16 cellular contexts compared by ENCODE assay signal in the genomic region with DNA sequence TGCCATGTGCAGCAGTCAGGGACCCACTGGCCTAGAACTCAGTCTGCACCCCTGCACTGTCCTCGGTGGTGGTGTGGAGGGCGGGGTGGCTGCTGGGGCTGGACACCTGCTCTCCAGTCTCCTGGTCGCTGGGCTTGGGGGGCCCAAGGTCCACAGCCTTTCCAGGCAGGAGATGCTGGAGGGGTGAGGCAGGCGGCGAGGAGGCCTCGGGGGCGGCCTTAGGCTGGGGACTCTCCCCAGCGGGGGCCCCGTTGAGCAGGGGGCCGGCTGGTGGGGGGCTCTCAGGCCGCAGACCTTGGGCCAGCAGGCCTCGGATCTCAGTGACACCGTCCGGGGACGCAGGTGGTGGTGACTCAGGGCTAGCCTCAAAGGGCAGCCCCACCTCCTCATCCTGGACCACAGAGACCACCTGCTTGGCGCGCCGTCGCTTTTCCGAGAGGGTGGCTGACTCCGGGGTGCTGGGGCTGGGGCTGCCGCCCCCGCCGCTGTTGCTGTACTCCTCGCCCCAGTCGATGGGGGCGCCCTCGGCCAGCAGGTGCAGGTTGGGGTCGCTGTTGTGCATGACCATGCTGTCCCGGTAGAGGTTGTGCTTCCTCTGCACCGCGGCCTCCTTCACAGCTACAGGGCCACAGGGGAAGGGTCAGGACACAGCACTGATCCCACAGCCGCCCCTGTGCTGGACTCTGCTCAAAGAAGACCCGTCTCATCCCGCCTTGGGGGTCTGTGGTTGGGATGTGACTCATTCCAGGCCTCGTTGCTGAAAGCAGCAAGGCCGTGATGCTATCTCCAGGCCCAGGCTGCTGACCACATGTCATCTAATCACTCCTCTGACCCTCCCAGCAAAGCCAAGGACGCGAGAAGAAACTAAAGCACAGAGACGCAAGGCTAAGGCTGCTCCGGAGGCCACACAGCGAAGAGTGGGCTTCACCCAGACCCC. TPM values are rescaled to one million over a fixed set of nuclear protein-coding genes. Genes with fewer than 3 reads are reported as not detected.
DNase-seq lines count a peak whose midpoint lies in the region; TF ChIP-seq lines count a peak whose summit lies in the region.
"Had no signal": no experiment of that assay in that cellular context is flagged by ENCODE, and none has a peak within 500 bp of the region (broad histone marks: within the 10 kb centered on the region; RNA-seq: fewer than 3 reads in every experiment).

No MANE protein-coding gene starts in this region.

- peak; percentile 45 for DNase-seq in HK-2 (ENCODE audit: unreplicated experiment)
- peak; percentile 48 for DNase-seq in T1000 (lab: John Stamatoyannopoulos, UW)
- DNase-seq in fibroblast of lung (ENCODE audit: low read depth in 2 of 2) = peak; percentile 51 to 85
- DNase-seq in testis = peak; percentile 52
- no peak for DNase-seq in DMS 273 treated with DMSO at 0.1 percent for 48 hours (lab: John Stamatoyannopoulos, UW)
- DNase-seq in activated naive CD4-positive, alpha-beta T cell (lab: John Stamatoyannopoulos, UW) = no peak
- DNase-seq in NCI-H526 treated with DMSO at 0.1 percent for 48 hours (lab: John Stamatoyannopoulos, UW) = no peak
- DNase-seq: activated CD8-positive, alpha-beta T cell treated with anti-CD3 and anti-CD28 coated beads for 36 hours; activated gamma-delta T cell; CD4-positive, CD25-positive, alpha-beta regulatory T cell; GF-D8; kidney glomerular epithelial cell; NCI-H1417; NCI-H446 treated with DMSO at 0.1 percent for 48 hours; PC-3 had no signal

- no peaks in the 10 kb centered on the region for H3K9me3 ChIP-seq in fibroblast of lung (ENCODE audit: control insufficient read depth, insufficient read depth, low read depth, low read length)
- no peaks in the 10 kb centered on the region for H3K9me3 ChIP-seq in testis
- H3K9me3 ChIP-seq: heart left ventricle had no signal

- H3K27ac ChIP-seq in fibroblast of lung (ENCODE audit: insufficient read depth, low read length) = no peak overlapping the region
- H3K27ac ChIP-seq in testis = peak overlapping the region in 1 of 2 donors; percentile 59

- H3K4me1 ChIP-seq in fibroblast of lung (ENCODE audit: control insufficient read depth, extremely low read depth, insufficient read depth, low read length) (peaks cover 14% of the 10 kb centered on the region), testis (peaks cover 39% of the 10 kb centered on the region)

- no peaks in the 10 kb centered on the region for H4K20me1 ChIP-seq in fibroblast of lung (ENCODE audit: control insufficient read depth, extremely low read depth, insufficient read depth, low read length)

- H3K4me3 ChIP-seq in fibroblast of lung (replicated peaks in 1 of 4; ENCODE audit: control extremely low read depth in 1 of 4, insufficient read depth in 1 of 4, low read depth in 3 of 4, low read length in 4 of 4) = no peak overlapping the region
- H3K4me3 ChIP-seq in testis = no peak overlapping the region
- H3K4me3 ChIP-seq: heart left ventricle had no signal

- WGBS in testis, 2 donors = 74% methylated on average over 42 of the region's 42 CpGs; no CpG with 5 or more reads in 1 of the 2 donors

- H2AFZ ChIP-seq in fibroblast of lung (ENCODE audit: low read length) = no peak overlapping the region

- TF ChIP-seq CTCF in fibroblast of lung (conservative IDR thresholded peaks at IDR 0.05 in 1 of 2, IDR thresholded peaks at IDR 0.05 in 1 of 2; ENCODE audit: low read depth in 1 of 2, low read length in 2 of 2) (no peak), testis (IDR thresholded peaks at IDR 0.05) (no peak)

- TF ChIP-seq POLR2A in testis (IDR thresholded peaks at IDR 0.05) = no peak

- no peak overlapping the region for H3K9ac ChIP-seq in fibroblast of lung (ENCODE audit: insufficient read depth, low read length)

- intact Hi-C loops in testis (cut with DNase I; ENCODE audit: low total_unique reads) = loop anchor here (5.0 kb wide), 1 partner anchor 80 kb away; no protein-coding TSS in a partner anchor

- H3K4me2 ChIP-seq in fibroblast of lung (ENCODE audit: extremely low read depth, insufficient read depth, low read length) = no peak overlapping the region

- H3K36me3 ChIP-seq in fibroblast of lung (ENCODE audit: control insufficient read depth, insufficient read depth, low read length) (peaks cover 63% of the 10 kb centered on the region), testis (ENCODE audit: low read depth, missing control alignments) (no peaks in the 10 kb centered on the region)

- no peaks in the 10 kb centered on the region for H3K27me3 ChIP-seq in fibroblast of lung (ENCODE audit: control insufficient read depth, insufficient read depth, low read length)
- no peaks in the 10 kb centered on the region for H3K27me3 ChIP-seq in testis
- H3K27me3 ChIP-seq: heart left ventricle had no signal

- peaks cover 49% of the 10 kb centered on the region for H3K79me2 ChIP-seq in fibroblast of lung (ENCODE audit: control insufficient read depth, insufficient read depth, low read length)

RNA-seq across cellular contexts. Expression of a gene that starts 55.8 kb away (rescaled TPM):
- 10.0 and 18.0 TPM in 2 replicates for total RNA-seq in fibroblast of lung
- 6.8 and 8.6 TPM in 2 replicates for polyA plus RNA-seq in fibroblast of lung
- 9.2 and 11.3 TPM in 2 replicates for polyA plus RNA-seq in fibroblast of lung (2012)
- polyA minus RNA-seq in fibroblast of lung (ENCODE audit: low replicate concordance) = 11.9 and 12.2 TPM in 2 replicates
- 10 to 100 TPM; 20.5 to 22.0 TPM for total RNA-seq in testis
- 9.9 TPM for polyA plus RNA-seq in testis (ENCODE audit: insufficient read depth, low read depth, low replicate concordance)

RNA-seq across cellular contexts. Expression of a gene that starts 55.9 kb away (rescaled TPM):
- total RNA-seq in fibroblast of lung (1,387 and 1,751 TPM in 2 replicates), testis (100 to 1,000 TPM; 499 to 950 TPM)
- polyA plus RNA-seq in fibroblast of lung (1,726 and 1,973 TPM in 2 replicates), testis (ENCODE audit: insufficient read depth, low read depth, low replicate concordance) (1,237 TPM)
- polyA plus RNA-seq in fibroblast of lung (2012) = 1,989 and 2,401 TPM in 2 replicates
- polyA minus RNA-seq in fibroblast of lung (ENCODE audit: low replicate concordance) = 418 and 420 TPM in 2 replicates

Comparison
In these comparisons a context has a peak if more than half of its experiments do, and no peak if none do; other contexts are left out.
1. DNase-seq: peak in HK-2 (single experiment), T1000 (single experiment), fibroblast of lung (2 of 2) and testis (single experiment); none in DMS 273 treated with DMSO at 0.1 percent for 48 hours (single experiment), activated naive CD4-positive, alpha-beta T cell (0 of 4) and NCI-H526 treated with DMSO at 0.1 percent for 48 hours (single experiment).